ENCODE assay signal across 28 cellular contexts in genomic region chr20:6611911-6612614, GRCh38.
A peak's percentile ranks its signal among the peaks of the same experiment; 100 is the strongest.
DNase-seq lines count a peak whose midpoint lies in the region; ATAC-seq and TF ChIP-seq lines count a peak whose summit lies in the region.
"Had no signal": no experiment of that assay in that cellular context is flagged by ENCODE, and none has a peak within 500 bp of the region (broad histone marks: within the 10 kb centered on the region; RNA-seq: fewer than 3 reads in every experiment).

No MANE protein-coding gene starts in this region.

- H3K9ac ChIP-seq in SK-N-MC (ENCODE audit: insufficient read length), result no peak overlapping the region

- H3K4me3 ChIP-seq in SK-N-MC, result no peak overlapping the region
- no peak overlapping the region for H3K4me3 ChIP-seq in psoas muscle
- H3K4me3 ChIP-seq: ascending aorta, coronary artery, lung, smooth muscle cell, suprapubic skin, upper lobe of right lung had no signal

- H3K36me3 ChIP-seq in SK-N-MC (ENCODE audit: insufficient read depth, low read length) (no peaks in the 10 kb centered on the region), psoas muscle (ENCODE audit: insufficient read depth in 1 of 2, low read depth in 1 of 2) (no peaks in the 10 kb centered on the region)
- H3K36me3 ChIP-seq: ascending aorta, suprapubic skin, upper lobe of right lung had no signal

- H3K4me1 ChIP-seq in psoas muscle, result no peaks in the 10 kb centered on the region
- H3K4me1 ChIP-seq: ascending aorta, Caco-2, suprapubic skin, upper lobe of right lung had no signal

- intact Hi-C loops in psoas muscle (cut with DNase I), result no loop called here

- H3K27me3 ChIP-seq in psoas muscle (ENCODE audit: insufficient read depth in 3 of 3, low read length in 2 of 3), result no peaks in the 10 kb centered on the region
- H3K27me3 ChIP-seq: ascending aorta, suprapubic skin, upper lobe of right lung had no signal

- H3K9me3 Mint-ChIP-seq in type B pancreatic cell, result peaks cover 5% of the 10 kb centered on the region
- H3K9me3 Mint-ChIP-seq: nephron had no signal

- no peak for TF ChIP-seq CTCF in type B pancreatic cell (conservative IDR thresholded peaks at IDR 0.05)
- TF ChIP-seq CTCF in psoas muscle (IDR thresholded peaks at IDR 0.05), result no peak

- H3K27ac ChIP-seq in SK-N-MC, result peak overlapping the region; percentile 92
- H3K27ac ChIP-seq in caudate nucleus (ENCODE audit: low read depth, low read length), result no peak overlapping the region
- no peak overlapping the region for H3K27ac ChIP-seq in psoas muscle
- H3K27ac ChIP-seq: ascending aorta, coronary artery, suprapubic skin, upper lobe of right lung had no signal

- H3K27me3 Mint-ChIP-seq in type B pancreatic cell, result peaks cover 3% of the 10 kb centered on the region

- no peaks in the 10 kb centered on the region for H3K9me3 ChIP-seq in SK-N-MC (ENCODE audit: low read depth, low read length)
- H3K9me3 ChIP-seq in psoas muscle, result no peaks in the 10 kb centered on the region
- H3K9me3 ChIP-seq: ascending aorta, Caco-2, suprapubic skin, upper lobe of right lung had no signal

- 91 to 97% (median 96%) methylated on average over 2 of the region's 2 CpGs for WGBS in psoas muscle, 3 donors

- peak overlapping the region; percentile 35 for H3K27ac Mint-ChIP-seq in type B pancreatic cell
- H3K27ac Mint-ChIP-seq: CD14-positive monocyte, nephron had no signal

- DNase-seq in NCI-H510A treated with DMSO at 0.1 percent for 48 hours (lab: John Stamatoyannopoulos, UW), result peak; percentile 23
- no peak for DNase-seq in NCI-H510A (lab: John Stamatoyannopoulos, UW)
- peak; percentile 75 for DNase-seq in SK-N-MC (ENCODE audit: low read depth, low spot score)
- no peak for DNase-seq in left lobe of liver (ENCODE audit: low spot score)
- no peak for DNase-seq in type B pancreatic cell (ENCODE audit: extremely low spot score, unreplicated experiment)
- DNase-seq in caudate nucleus (lab: John Stamatoyannopoulos, UW), result no peak
- no peak for DNase-seq in psoas muscle
- DNase-seq in foreskin melanocyte, result no peak
- DNase-seq: activated CD4-positive, alpha-beta T cell treated with anti-CD3 and anti-CD28 coated beads, Interleukin-2, amount 50 U/mL, for 4 hours; activated gamma-delta T cell treated with Interleukin-2 at 50 U/mL for 16 hours; activated T-cell treated with anti-CD3 and anti-CD28 coated beads, Interleukin-2, amount 50 U/mL, for 48 hours; Caco-2; DND-41; effector CD8-positive, alpha-beta T cell; kidney; NCI-H1930; NCI-H2227 treated with DMSO at 0.1 percent for 48 hours; stimulated activated naive CD4-positive, alpha-beta T cell treated with Interleukin-2 at 50 U/mL for 16 hours; T-helper 1 cell; upper lobe of right lung had no signal

- peaks cover 5% of the 10 kb centered on the region for H3K4me1 Mint-ChIP-seq in type B pancreatic cell (ENCODE audit: unreplicated experiment)
- H3K4me1 Mint-ChIP-seq: CD14-positive monocyte had no signal

- ATAC-seq in left lobe of liver (peak; percentile 88), psoas muscle (no peak)
- ATAC-seq: HCT116, upper lobe of right lung had no signal

- H3K4me3 Mint-ChIP-seq in type B pancreatic cell, result no peak overlapping the region
- H3K4me3 Mint-ChIP-seq: CD14-positive monocyte, nephron had no signal

- no peaks in the 10 kb centered on the region for H3K36me3 Mint-ChIP-seq in type B pancreatic cell
- H3K36me3 Mint-ChIP-seq: CD14-positive monocyte had no signal

Comparison
In these comparisons a context has a peak if more than half of its experiments do, and no peak if none do; other contexts are left out.
1. DNase-seq: peak in NCI-H510A treated with DMSO at 0.1 percent for 48 hours (single experiment) and SK-N-MC (single experiment); none in NCI-H510A (single experiment), left lobe of liver (single experiment), type B pancreatic cell (single experiment), caudate nucleus (0 of 61), psoas muscle (0 of 2) and foreskin melanocyte (single experiment).